ENCODE assay signal across 28 cellular contexts in the genomic region with DNA sequence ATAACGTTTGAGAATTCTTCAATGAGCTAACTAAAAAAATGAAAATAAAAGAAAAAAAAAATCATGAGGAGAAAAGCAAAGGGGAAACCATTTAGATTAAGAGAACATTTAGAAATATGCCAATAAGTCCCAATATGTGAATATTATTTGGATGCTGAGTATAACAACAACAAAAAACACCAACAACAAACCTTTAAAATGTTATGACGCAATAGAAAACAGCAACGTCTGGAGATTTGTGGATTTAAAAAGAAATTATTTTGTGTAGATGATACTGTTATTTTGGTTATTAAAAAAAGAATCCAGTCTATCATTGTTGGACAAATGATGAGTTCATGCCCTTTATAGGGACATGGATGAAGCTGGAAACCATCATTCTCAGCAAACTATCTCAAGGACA.
"Had no signal": no experiment of that assay in that cellular context is flagged by ENCODE, and none has a peak within 500 bp of the region (broad histone marks: within the 10 kb centered on the region; RNA-seq: fewer than 3 reads in every experiment).

No MANE protein-coding gene starts in this region.

- H3K36me3 ChIP-seq: colonic mucosa, esophagus muscularis mucosa, esophagus squamous epithelium, gastrocnemius medialis, gastroesophageal sphincter, heart left ventricle, heart right ventricle had no signal

- H3K4me1 ChIP-seq: colonic mucosa, esophagus muscularis mucosa, esophagus squamous epithelium, foreskin keratinocyte, gastrocnemius medialis, gastroesophageal sphincter, heart left ventricle, heart right ventricle had no signal

- H3K9me3 ChIP-seq: colonic mucosa, esophagus muscularis mucosa, esophagus squamous epithelium, gastrocnemius medialis, gastroesophageal sphincter, heart left ventricle, heart right ventricle had no signal

- H3K27me3 ChIP-seq: colonic mucosa, dorsolateral prefrontal cortex, esophagus muscularis mucosa, esophagus squamous epithelium, foreskin keratinocyte, gastrocnemius medialis, gastroesophageal sphincter, heart left ventricle, heart right ventricle had no signal

- H3K27ac ChIP-seq: colonic mucosa, coronary artery, dorsolateral prefrontal cortex, epithelial cell of prostate, esophagus muscularis mucosa, esophagus squamous epithelium, foreskin keratinocyte, gastrocnemius medialis, gastroesophageal sphincter, heart left ventricle, heart right ventricle had no signal

- ATAC-seq: effector memory CD8-positive, alpha-beta T cell; esophagus mucosa; foreskin keratinocyte; gastrocnemius medialis; gastroesophageal sphincter; heart left ventricle; heart right ventricle had no signal

- DNase-seq: colonic mucosa; cortex of kidney; dermis blood vessel endothelial cell; dorsolateral prefrontal cortex; effector CD4-positive, alpha-beta T cell; effector CD8-positive, alpha-beta T cell; effector memory CD4-positive, alpha-beta T cell; effector memory CD8-positive, alpha-beta T cell; endodermal cell; erythroblast; esophagus squamous epithelium; foreskin fibroblast; foreskin keratinocyte; foreskin melanocyte; gastrocnemius medialis; glutamatergic neuron; head of caudate nucleus; heart left ventricle; heart right ventricle had no signal

- H3K4me3 ChIP-seq: colonic mucosa, coronary artery, dorsolateral prefrontal cortex, esophagus muscularis mucosa, esophagus squamous epithelium, gastrocnemius medialis, gastroesophageal sphincter, heart left ventricle, heart right ventricle had no signal

- FAIRE-seq: colon, endometrium, endothelial cell of umbilical vein, frontal cortex had no signal
